8 cellular contexts compared by ENCODE assay signal in the genomic region with DNA sequence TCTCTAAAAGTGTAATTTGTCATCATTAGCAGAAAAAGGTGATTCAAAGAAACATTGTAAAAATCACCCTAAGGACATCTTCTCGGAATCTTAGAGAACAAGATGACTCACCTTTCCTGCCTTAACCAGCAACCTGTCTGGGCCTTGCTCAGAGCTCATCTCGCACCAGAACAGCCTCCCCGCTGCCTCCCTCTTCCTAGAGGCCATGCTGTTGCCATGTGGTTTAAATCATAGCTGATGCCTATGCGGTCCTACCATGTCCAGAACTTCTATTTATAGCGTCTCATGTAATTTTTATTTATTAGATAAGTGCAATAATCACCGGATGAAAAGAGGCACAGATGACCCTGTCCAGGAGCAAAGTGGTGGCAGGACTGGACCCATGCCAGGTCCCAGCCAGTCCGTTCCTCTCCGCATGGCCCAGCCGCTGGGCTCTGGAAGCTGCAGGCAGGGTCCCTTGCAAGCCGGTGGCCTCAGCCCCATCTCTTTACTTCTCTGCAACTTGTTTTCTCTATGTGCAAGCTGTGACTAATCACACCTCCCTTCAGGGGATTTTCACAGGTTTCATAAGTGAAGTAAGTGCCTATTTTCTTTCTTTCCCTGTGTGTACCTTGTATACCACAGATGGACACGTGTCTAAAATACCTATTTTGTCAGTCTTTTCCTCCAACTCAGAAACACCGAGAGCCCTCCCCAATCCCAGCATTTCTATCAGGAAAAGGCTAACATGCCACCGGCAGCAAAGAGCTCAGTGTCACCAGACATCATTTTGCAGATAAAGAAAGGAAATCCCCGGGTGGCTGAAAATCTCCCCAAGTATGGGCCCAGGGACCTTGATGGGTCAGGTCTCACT. TPM values are rescaled to one million over a fixed set of nuclear protein-coding genes. Genes with fewer than 3 reads are reported as not detected.
DNase-seq lines count a peak whose midpoint lies in the region; ATAC-seq and TF ChIP-seq lines count a peak whose summit lies in the region.

No MANE protein-coding gene starts in this region.

- no peak for TF ChIP-seq POLR2A in ovary (IDR thresholded peaks at IDR 0.05)

- H3K4me3 ChIP-seq in effector memory CD4-positive, alpha-beta T cell (ENCODE audit: insufficient read depth, low read depth, low read length, poor library complexity, severe bottlenecking), result no peak overlapping the region
- no peak overlapping the region for H3K4me3 ChIP-seq in ovary

- intact Hi-C loops in ovary (cut with DNase I), result no loop called here

- CTCF ChIA-PET in HEK293T (lab: Yijun Ruan, JAX), result no interaction called here

- peaks cover 61% of the 10 kb centered on the region for H3K4me1 Mint-ChIP-seq in T-helper 2 cell treated with Interferon-gamma antibody and Interleukin-4, amounts not matched to agents 5 μg/mL and 100 μg/mL, for 36 hours (ENCODE audit: low read depth)
- H3K4me1 Mint-ChIP-seq in stimulated activated naive CD8-positive, alpha-beta T cell treated with anti-CD3 and anti-CD28 coated beads, Interleukin-15, amount 100 ng/mL, for 72 hours, result peaks cover 80% of the 10 kb centered on the region

- H3K27ac ChIP-seq in effector memory CD4-positive, alpha-beta T cell (ENCODE audit: insufficient read depth, low read length, poor library complexity, severe bottlenecking), result peak overlapping the region; percentile 85
- H3K27ac ChIP-seq in ovary, result no peak overlapping the region

- H3K36me3 ChIP-seq in effector memory CD4-positive, alpha-beta T cell (ENCODE audit: control insufficient read depth, insufficient read depth, low read length), result no peaks in the 10 kb centered on the region
- no peaks in the 10 kb centered on the region for H3K36me3 ChIP-seq in ovary

- H3K27me3 Mint-ChIP-seq in T-helper 2 cell treated with Interferon-gamma antibody and Interleukin-4, amounts not matched to agents 5 μg/mL and 100 μg/mL, for 36 hours (ENCODE audit: low read depth), result no peaks in the 10 kb centered on the region
- H3K27me3 Mint-ChIP-seq in stimulated activated naive CD8-positive, alpha-beta T cell treated with anti-CD3 and anti-CD28 coated beads, Interleukin-15, amount 100 ng/mL, for 72 hours, result no peaks in the 10 kb centered on the region

- no peaks in the 10 kb centered on the region for H3K36me3 Mint-ChIP-seq in T-helper 2 cell treated with Interferon-gamma antibody and Interleukin-4, amounts not matched to agents 5 μg/mL and 100 μg/mL, for 36 hours (ENCODE audit: low read depth)

- peaks cover 51% of the 10 kb centered on the region for H3K4me1 ChIP-seq in effector memory CD4-positive, alpha-beta T cell (ENCODE audit: control insufficient read depth, insufficient read depth, low read length, poor library complexity, severe bottlenecking)
- no peaks in the 10 kb centered on the region for H3K4me1 ChIP-seq in ovary (ENCODE audit: insufficient read depth)

- 80 to 82% (median 80%) methylated on average over 14 of the region's 14 CpGs for WGBS in ovary, 3 donors

- H3K9me3 Mint-ChIP-seq in T-helper 2 cell treated with Interferon-gamma antibody and Interleukin-4, amounts not matched to agents 5 μg/mL and 100 μg/mL, for 36 hours, result peaks cover 5% of the 10 kb centered on the region
- H3K9me3 Mint-ChIP-seq in stimulated activated naive CD8-positive, alpha-beta T cell treated with anti-CD3 and anti-CD28 coated beads, Interleukin-15, amount 100 ng/mL, for 72 hours, result peaks cover 5 to 8% of the 10 kb centered on the region in 2 donors

- peak overlapping the region; percentile 94 for H3K27ac Mint-ChIP-seq in T-helper 2 cell treated with Interferon-gamma antibody and Interleukin-4, amounts not matched to agents 5 μg/mL and 100 μg/mL, for 36 hours
- H3K27ac Mint-ChIP-seq in stimulated activated naive CD8-positive, alpha-beta T cell treated with anti-CD3 and anti-CD28 coated beads, Interleukin-15, amount 100 ng/mL, for 72 hours, result peak overlapping the region; percentile 100

- TF ChIP-seq EP300 in ovary (IDR thresholded peaks at IDR 0.05), result no peak

- no peak for TF ChIP-seq CTCF in ovary (IDR thresholded peaks at IDR 0.05)

- H3K27me3 ChIP-seq in effector memory CD4-positive, alpha-beta T cell (replicated peaks; ENCODE audit: control insufficient read depth, insufficient read depth, low read length, poor library complexity, severe bottlenecking), result no peaks in the 10 kb centered on the region
- H3K27me3 ChIP-seq in ovary, result no peaks in the 10 kb centered on the region

- H3K4me3 Mint-ChIP-seq in T-helper 2 cell treated with Interferon-gamma antibody and Interleukin-4, amounts not matched to agents 5 μg/mL and 100 μg/mL, for 36 hours, result peak overlapping the region; percentile 70
- peak overlapping the region; percentile 88 to 93 for H3K4me3 Mint-ChIP-seq in stimulated activated naive CD8-positive, alpha-beta T cell treated with anti-CD3 and anti-CD28 coated beads, Interleukin-15, amount 100 ng/mL, for 72 hours

- POLR2A ChIA-PET in HEK293T (lab: Yijun Ruan, JAX), result interaction anchor here (1.0 kb wide), 1 partner anchor 28 kb away, joined by 3 read pairs; a partner anchor contains a TSS

- DNase-seq in T-helper 2 cell treated with Interferon-gamma antibody and Interleukin-4, amounts not matched to agents 5 μg/mL and 100 μg/mL, for 36 hours (ENCODE audit: low spot score), result peak; percentile 67
- peak; percentile 59 to 63 (median 60) for DNase-seq in effector memory CD4-positive, alpha-beta T cell
- DNase-seq in stimulated activated naive CD8-positive, alpha-beta T cell treated with anti-CD3 and anti-CD28 coated beads, Interleukin-15, amount 100 ng/mL, for 72 hours, result peak; percentile 65 to 74
- DNase-seq in ovary (no peak), HEK293T (ENCODE audit: extremely low spot score) (no peak), 8988T (no peak)

- H3K9me3 ChIP-seq in effector memory CD4-positive, alpha-beta T cell (ENCODE audit: control insufficient read depth, low read length), result no peaks in the 10 kb centered on the region
- no peaks in the 10 kb centered on the region for H3K9me3 ChIP-seq in ovary

- peak; percentile 73 for ATAC-seq in GM18519 (IDR thresholded peaks at IDR 0.05; ENCODE audit: low FRiP score, unreplicated experiment)
- peak; percentile 81 for ATAC-seq in HG02852 (IDR thresholded peaks at IDR 0.05; ENCODE audit: unreplicated experiment)
- ATAC-seq in stimulated activated naive CD8-positive, alpha-beta T cell treated with anti-CD3 and anti-CD28 coated beads, Interleukin-15, amount 100 ng/mL, for 72 hours, result peak; percentile 90

TF ChIP-seq in HEK293T, 16 proteins besides CTCF, POLR2A, EP300 and RAD21:
- TF ChIP-seq LEF1 (IDR thresholded peaks at IDR 0.05; ENCODE audit: borderline replicate concordance) (no peak), FOXM1 (IDR thresholded peaks at IDR 0.05; ENCODE audit: borderline replicate concordance) (no peak), HDGF (IDR thresholded peaks at IDR 0.05; ENCODE audit: borderline replicate concordance) (no peak), TARDBP (IDR thresholded peaks at IDR 0.05) (no peak), BHLHE40 (IDR thresholded peaks at IDR 0.05; ENCODE audit: borderline replicate concordance) (no peak), L3MBTL2 (conservative IDR thresholded peaks at IDR 0.05) (no peak), ARNT (IDR thresholded peaks at IDR 0.05) (no peak), NFRKB (IDR thresholded peaks at IDR 0.05) (no peak), SP1 (IDR thresholded peaks at IDR 0.05) (no peak), SUZ12 (IDR thresholded peaks at IDR 0.05) (no peak), FOXK2 (IDR thresholded peaks at IDR 0.05) (no peak), FOXA1 (IDR thresholded peaks at IDR 0.05) (no peak), ELF4 (IDR thresholded peaks at IDR 0.05) (no peak), CTBP1 (IDR thresholded peaks at IDR 0.05; ENCODE audit: borderline replicate concordance) (no peak), ZNF384 (IDR thresholded peaks at IDR 0.05) (no peak)
- TF ChIP-seq, protein P1, sequence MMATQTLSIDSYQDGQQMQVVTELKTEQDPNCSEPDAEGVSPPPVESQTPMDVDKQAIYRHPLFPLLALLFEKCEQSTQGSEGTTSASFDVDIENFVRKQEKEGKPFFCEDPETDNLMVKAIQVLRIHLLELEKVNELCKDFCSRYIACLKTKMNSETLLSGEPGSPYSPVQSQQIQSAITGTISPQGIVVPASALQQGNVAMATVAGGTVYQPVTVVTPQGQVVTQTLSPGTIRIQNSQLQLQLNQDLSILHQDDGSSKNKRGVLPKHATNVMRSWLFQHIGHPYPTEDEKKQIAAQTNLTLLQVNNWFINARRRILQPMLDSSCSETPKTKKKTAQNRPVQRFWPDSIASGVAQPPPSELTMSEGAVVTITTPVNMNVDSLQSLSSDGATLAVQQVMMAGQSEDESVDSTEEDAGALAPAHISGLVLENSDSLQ (IDR thresholded peaks at IDR 0.05), result no peak

RNA-seq across cellular contexts. Expression of a gene that starts 27.1 kb away (rescaled TPM):
- total RNA-seq in ovary, result 100 to 1,000 TPM in 3 of 7 donors, 10 to 100 TPM in 4; 53.7 to 178 (median 97.3) TPM
- 10 to 100 TPM; 45.4 to 79.0 TPM for polyA plus RNA-seq in ovary

Comparison
In these comparisons a context has a peak if more than half of its experiments do, and no peak if none do; other contexts are left out.
1. DNase-seq: peak in T-helper 2 cell treated with Interferon-gamma antibody and Interleukin-4, amounts not matched to agents 5 μg/mL and 100 μg/mL, for 36 hours (single experiment), effector memory CD4-positive, alpha-beta T cell (3 of 3) and stimulated activated naive CD8-positive, alpha-beta T cell treated with anti-CD3 and anti-CD28 coated beads, Interleukin-15, amount 100 ng/mL, for 72 hours (2 of 2); none in ovary (0 of 5), HEK293T (single experiment) and 8988T (single experiment).
2. Peak in every context shown above with its lines, with median percentiles within 50 percentile points of each other: ATAC-seq.